In genomic region chrX:104488811-104489210, GRCh38 we compare ENCODE assay signal across 24 cellular contexts.
"Had no signal": no experiment of that assay in that cellular context is flagged by ENCODE, and none has a peak within 500 bp of the region (broad histone marks: within the 10 kb centered on the region; RNA-seq: fewer than 3 reads in every experiment).

No MANE protein-coding gene starts in this region.

- H3K4me1 Mint-ChIP-seq: activated naive CD8-positive, alpha-beta T cell treated with anti-CD3 and anti-CD28 coated beads for 36 hours; T-helper 17 cell had no signal

- H3K27me3 ChIP-seq: Peyer's patch had no signal

- H3K9me3 Mint-ChIP-seq: activated naive CD4-positive, alpha-beta T cell treated with anti-CD3 and anti-CD28 coated beads for 36 hours; activated naive CD8-positive, alpha-beta T cell treated with anti-CD3 and anti-CD28 coated beads for 36 hours; activated T-cell treated with anti-CD3 and anti-CD28 coated beads, Interleukin-2, amount 50 U/mL, for 4 hours; WTC11 had no signal

- H3K9me3 ChIP-seq: breast epithelium, Peyer's patch had no signal

- H3K36me3 ChIP-seq: breast epithelium, Peyer's patch had no signal

- H3K4me1 ChIP-seq: breast epithelium, Peyer's patch had no signal

- H3K27ac Mint-ChIP-seq: activated naive CD4-positive, alpha-beta T cell treated with anti-CD3 and anti-CD28 coated beads for 36 hours; activated naive CD8-positive, alpha-beta T cell treated with anti-CD3 and anti-CD28 coated beads for 36 hours; T-helper 17 cell; WTC11 had no signal

- H3K27ac ChIP-seq: breast epithelium, Peyer's patch had no signal

- H3K4me3 ChIP-seq: breast epithelium, Peyer's patch had no signal

- ATAC-seq: activated T-cell treated with anti-CD3 and anti-CD28 coated beads, Interleukin-2, amount 50 U/mL, for 4 hours; T-helper 17 cell; WTC11 had no signal

- H3K36me3 Mint-ChIP-seq: activated naive CD8-positive, alpha-beta T cell treated with anti-CD3 and anti-CD28 coated beads for 36 hours; WTC11 had no signal

- H3K27me3 Mint-ChIP-seq: activated naive CD8-positive, alpha-beta T cell treated with anti-CD3 and anti-CD28 coated beads for 36 hours; T-helper 17 cell had no signal

- DNase-seq: activated CD4-positive, alpha-beta T cell treated with anti-CD3 and anti-CD28 coated beads for 48 hours; activated CD4-positive, alpha-beta T cell treated with anti-CD3 and anti-CD28 coated beads, Interleukin-2, amount 50 U/mL, for 48 hours; activated CD4-positive, CD25-positive, alpha-beta regulatory T cell treated with anti-CD3 and anti-CD28 coated beads, Interleukin-2, amount 50 U/mL, for 72 hours; activated effector memory CD4-positive, alpha-beta T cell treated with anti-CD3 and anti-CD28 coated beads, Interleukin-2, amount 50 U/mL, for 16 hours; activated naive CD4-positive, alpha-beta T cell treated with anti-CD3 and anti-CD28 coated beads for 36 hours; activated naive CD8-positive, alpha-beta T cell treated with anti-CD3 and anti-CD28 coated beads for 36 hours; activated T-cell treated with anti-CD3 and anti-CD28 coated beads, Interleukin-2, amount 50 U/mL, for 4 hours; anterior cingulate cortex; MM.1S; NCI-H1105; NCI-H1436; NCI-H1694 treated with DMSO at 0.1 percent for 48 hours; NCI-H2029 treated with DMSO at 0.1 percent for 48 hours; NCI-H345; NCI-H510A; NCI-H526 treated with DMSO at 0.1 percent for 48 hours; NCI-H82; OCI-M1; Peyer's patch; SIG-M5; T-helper 17 cell; T-helper 9 cell had no signal

- H3K4me3 Mint-ChIP-seq: activated naive CD4-positive, alpha-beta T cell treated with anti-CD3 and anti-CD28 coated beads for 36 hours; activated naive CD8-positive, alpha-beta T cell treated with anti-CD3 and anti-CD28 coated beads for 36 hours; activated T-cell treated with anti-CD3 and anti-CD28 coated beads, Interleukin-2, amount 50 U/mL, for 4 hours; T-helper 17 cell; WTC11 had no signal
